In genomic region chr1:52614671-52615070, GRCh38 we compare ENCODE assay signal across 1 cellular context.
TF ChIP-seq lines count a peak whose summit lies in the region.

No MANE protein-coding gene starts in this region.

TF ChIP-seq in K562, 482 proteins besides CTCF, POLR2A, EP300 and RAD21:
- TF ChIP-seq ZNF384 (IDR thresholded peaks at IDR 0.05; ENCODE audit: low read depth, low read length) (peak; percentile 32; the same call in 1 of the 2 replicates), FOXJ2 (tag; IDR thresholded peaks at IDR 0.05) (no peak)
